In the genomic region with DNA sequence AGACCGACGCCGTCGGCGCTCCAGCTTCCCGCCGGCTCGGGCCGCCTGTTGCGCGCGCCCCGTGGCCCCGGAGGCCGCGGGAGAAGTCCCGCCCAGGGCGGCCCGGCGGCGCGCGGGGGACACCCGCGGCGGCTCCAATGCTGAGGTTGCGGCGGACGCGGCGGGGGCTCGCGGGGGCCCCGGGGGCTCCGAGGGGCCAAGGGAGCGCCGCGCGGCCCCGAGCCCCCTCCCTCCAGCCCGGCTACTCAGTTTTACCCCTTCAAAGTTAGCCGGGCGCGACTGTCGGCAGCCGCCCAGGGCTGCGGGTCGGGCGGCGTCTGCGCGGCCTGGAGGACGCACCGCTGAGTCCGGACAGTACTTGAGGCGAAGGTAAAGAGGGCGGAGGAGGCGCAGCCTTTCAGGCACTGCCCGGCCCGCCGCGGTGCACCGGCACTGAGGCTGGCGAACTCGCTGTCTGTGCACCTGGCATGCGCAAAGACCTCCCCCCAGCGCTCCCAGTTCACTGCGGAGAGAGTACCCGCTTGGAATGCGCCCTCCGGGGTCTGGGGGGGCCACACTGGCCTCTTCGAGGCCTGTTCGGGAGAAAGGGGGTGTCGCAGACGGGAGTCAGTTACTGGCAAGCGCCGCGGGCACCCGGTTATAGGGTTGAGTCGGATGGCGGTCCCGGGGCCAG, we compare ENCODE assay signal across 12 cellular contexts. TPM values are rescaled to one million over a fixed set of nuclear protein-coding genes. Genes with fewer than 3 reads are reported as not detected.
DNase-seq lines count a peak whose midpoint lies in the region; FAIRE-seq lines count a peak whose summit lies in the region.
"Had no signal": no experiment of that assay in that cellular context is flagged by ENCODE, and none has a peak within 500 bp of the region (broad histone marks: within the 10 kb centered on the region; RNA-seq: fewer than 3 reads in every experiment).

No MANE protein-coding gene starts in this region.

- DNase-seq in D341Med (ENCODE audit: low spot score) = peak; percentile 34
- DNase-seq in NCI-H69 (lab: John Stamatoyannopoulos, UW) = peak; percentile 58
- no peak for DNase-seq in iPS DF 6.9 (ENCODE audit: low read depth, low spot score)
- DNase-seq in RCC 7860 (ENCODE audit: low spot score) = no peak
- no peak for DNase-seq in small intestine
- no peak for DNase-seq in KG1 (lab: John Stamatoyannopoulos, UW)
- no peak for DNase-seq in stimulated activated CD4-positive, alpha-beta T cell treated with anti-CD3 and anti-CD28 coated beads, Interleukin-4, amount 100 ng/mL, for 1 hour
- DNase-seq: activated CD4-positive, alpha-beta memory T cell treated with anti-CD3 and anti-CD28 coated beads, Interleukin-2, amount 10 ng/mL, durations not matched to agents 7 days and 5 days; NCI-H345 had no signal

- FAIRE-seq in RCC 7860 (lab: Jason Lieb, UNC) (no peak), small intestine (lab: Jason Lieb, UNC) (no peak)

- WGBS in iPS DF 6.9 (ENCODE audit: insufficient coverage, insufficient read length) = no CpG with 5 or more reads among the region's 82 CpGs
- WGBS in small intestine, 3 donors = 4 to 52% (median 16%) methylated on average over 23 to 82 of the region's 82 CpGs

- H3K9ac ChIP-seq in rectal smooth muscle tissue (ENCODE audit: low read length) = no peak overlapping the region

- H3K36me3 ChIP-seq in iPS DF 6.9 (ENCODE audit: control insufficient read depth, insufficient read depth, low read length) (no peaks in the 10 kb centered on the region), rectal smooth muscle tissue (ENCODE audit: control insufficient read depth, insufficient read depth, low read length) (no peaks in the 10 kb centered on the region), small intestine (ENCODE audit: control insufficient read depth in 2 of 2, insufficient read depth in 2 of 2, low read length in 2 of 2) (no peaks in the 10 kb centered on the region)
- H3K36me3 ChIP-seq: SJSA1 had no signal

- H3K4me1 ChIP-seq in iPS DF 6.9 (ENCODE audit: control insufficient read depth, insufficient read depth, low read length) (peaks cover 2% of the 10 kb centered on the region; the same call in 1 of the 2 replicates), rectal smooth muscle tissue (ENCODE audit: control insufficient read depth, insufficient read depth, low read length) (no peaks in the 10 kb centered on the region), small intestine (ENCODE audit: control insufficient read depth in 2 of 2, insufficient read depth in 1 of 2, low read depth in 1 of 2, low read length in 1 of 2) (no peaks in the 10 kb centered on the region)
- H3K4me1 ChIP-seq: SJSA1 had no signal

- peak overlapping the region; percentile 3; the same call in 1 of the 2 replicates for H3K4me3 ChIP-seq in iPS DF 6.9 (ENCODE audit: low read length)
- peak overlapping the region; percentile 36 for H3K4me3 ChIP-seq in rectal smooth muscle tissue (ENCODE audit: low read length)
- H3K4me3 ChIP-seq in small intestine (ENCODE audit: low read depth in 1 of 2, low read length in 2 of 2) = peak overlapping the region in 1 of 2 donors; percentile 15
- H3K4me3 ChIP-seq: SJSA1 had no signal

- H3K27ac ChIP-seq in iPS DF 6.9 (ENCODE audit: low read length) = no peak overlapping the region
- no peak overlapping the region for H3K27ac ChIP-seq in rectal smooth muscle tissue (ENCODE audit: low read depth, low read length)
- H3K27ac ChIP-seq in small intestine (ENCODE audit: low read depth in 1 of 2, low read length in 1 of 2) = no peak overlapping the region
- H3K27ac ChIP-seq: SJSA1 had no signal

- no peaks in the 10 kb centered on the region; the same call in 1 of the 2 replicates for H3K9me3 ChIP-seq in iPS DF 6.9 (ENCODE audit: control insufficient read depth, insufficient read depth, low read length)
- no peaks in the 10 kb centered on the region for H3K9me3 ChIP-seq in small intestine (ENCODE audit: control insufficient read depth, low read depth)
- H3K9me3 ChIP-seq: SJSA1 had no signal

- peaks cover 71% of the 10 kb centered on the region for H3K27me3 ChIP-seq in iPS DF 6.9 (ENCODE audit: control insufficient read depth, insufficient read depth, low read length)
- H3K27me3 ChIP-seq in rectal smooth muscle tissue (ENCODE audit: control insufficient read depth, insufficient read depth, low read length) = peaks cover 35% of the 10 kb centered on the region
- peaks cover 8 to 21% of the 10 kb centered on the region in 2 donors for H3K27me3 ChIP-seq in small intestine (ENCODE audit: control insufficient read depth in 2 of 2, insufficient read depth in 2 of 2, low read length in 2 of 2)

RNA-seq across cellular contexts. Expression of a gene that starts 1.3 kb away (rescaled TPM):
- polyA plus RNA-seq in small intestine = under 1 TPM in 1 of 3 donors, not detected in 2; 0.64 TPM
- polyA plus RNA-seq: IgD-negative memory B cell had no signal

Comparison
In these comparisons a context has a peak if more than half of its experiments do, and no peak if none do; other contexts are left out.
1. DNase-seq: peak in D341Med (single experiment) and NCI-H69 (single experiment); none in iPS DF 6.9 (single experiment), RCC 7860 (single experiment), small intestine (single experiment), KG1 (single experiment) and stimulated activated CD4-positive, alpha-beta T cell treated with anti-CD3 and anti-CD28 coated beads, Interleukin-4, amount 100 ng/mL, for 1 hour (single experiment).